Comparison of ENCODE assay signal across 10 cellular contexts in genomic region chr20:36454664-36455427, GRCh38.
DNase-seq lines count a peak whose midpoint lies in the region; ATAC-seq and TF ChIP-seq lines count a peak whose summit lies in the region.
"Had no signal": no experiment of that assay in that cellular context is flagged by ENCODE, and none has a peak within 500 bp of the region (broad histone marks: within the 10 kb centered on the region; RNA-seq: fewer than 3 reads in every experiment).

No MANE protein-coding gene starts in this region.

- peak; percentile 52 for ATAC-seq in RWPE2 (ENCODE audit: low read depth)
- peak; percentile 68 to 92 (median 72) for ATAC-seq in heart left ventricle
- no peak for ATAC-seq in GM18858 (IDR thresholded peaks at IDR 0.05; ENCODE audit: unreplicated experiment)
- no peak for ATAC-seq in HG03280 (IDR thresholded peaks at IDR 0.05; ENCODE audit: unreplicated experiment)

- 16 to 27% (median 18%) methylated on average over 5 to 10 of the region's 10 CpGs for WGBS in heart left ventricle, 4 donors

- H3K4me1 ChIP-seq in RWPE2 (ENCODE audit: insufficient read depth, poor library complexity, severe bottlenecking): no peaks in the 10 kb centered on the region
- peaks cover 0 to 13% (median 9%) of the 10 kb centered on the region in 12 donors for H3K4me1 ChIP-seq in heart left ventricle
- H3K4me1 ChIP-seq in neuron (ENCODE audit: insufficient read depth, low read length): peaks cover 17% of the 10 kb centered on the region

- no peaks in the 10 kb centered on the region for H3K9me3 ChIP-seq in RWPE2 (ENCODE audit: severe bottlenecking)
- H3K9me3 ChIP-seq in heart left ventricle: no peaks in the 10 kb centered on the region
- H3K9me3 ChIP-seq in neuron (ENCODE audit: low read length): no peaks in the 10 kb centered on the region
- H3K9me3 ChIP-seq: neutrophil had no signal

- DNase-seq in A172 (ENCODE audit: low spot score) (peak; percentile 40), RWPE2 (ENCODE audit: low spot score) (no peak), heart left ventricle (peak in 4 of 5 donors; percentile 45 to 56 (median 51)), RPMI8226 (no peak)
- DNase-seq in stimulated activated CD4-positive, alpha-beta T cell treated with anti-CD3 and anti-CD28 coated beads, Interleukin-2, amount 100 ng/mL, for 48 hours: no peak
- DNase-seq: glutamatergic neuron had no signal

- TF ChIP-seq POLR2A in heart left ventricle (IDR thresholded peaks at IDR 0.05): no peak

- no peak overlapping the region for H3K4me3 ChIP-seq in RWPE2 (ENCODE audit: severe bottlenecking)
- H3K4me3 ChIP-seq in heart left ventricle: peak overlapping the region in 2 of 12 donors; percentile 7 to 17
- H3K4me3 ChIP-seq in neuron (ENCODE audit: low read length): no peak overlapping the region

- H3K36me3 ChIP-seq in RWPE2 (ENCODE audit: low read depth) (no peaks in the 10 kb centered on the region), heart left ventricle (no peaks in the 10 kb centered on the region), neuron (ENCODE audit: insufficient read depth, low read length) (no peaks in the 10 kb centered on the region)
- H3K36me3 ChIP-seq: neutrophil had no signal

- H3K27ac ChIP-seq in RWPE2 (ENCODE audit: poor library complexity, severe bottlenecking) (no peak overlapping the region), heart left ventricle (peak overlapping the region in 1 of 12 donors; percentile 13)
- H3K27ac ChIP-seq: neutrophil had no signal

- TF ChIP-seq CTCF in RWPE2 (IDR thresholded peaks at IDR 0.05; ENCODE audit: poor library complexity, severe bottlenecking) (no peak), heart left ventricle (IDR thresholded peaks at IDR 0.05) (no peak)

- H2AFZ ChIP-seq in neuron (ENCODE audit: low read depth, low read length): peak overlapping the region; percentile 3

- intact Hi-C loops in heart left ventricle (cut with DNase I): no loop called here

- H3K27me3 ChIP-seq in RWPE2 (ENCODE audit: insufficient read depth, poor library complexity, severe bottlenecking) (no peaks in the 10 kb centered on the region), heart left ventricle (no peaks in the 10 kb centered on the region), neuron (ENCODE audit: insufficient read depth, low read length) (no peaks in the 10 kb centered on the region)

Comparison
In these comparisons a context has a peak if more than half of its experiments do, and no peak if none do; other contexts are left out.
1. DNase-seq: peak in A172 (single experiment) and heart left ventricle (4 of 5); none in RWPE2 (single experiment), RPMI8226 (single experiment) and stimulated activated CD4-positive, alpha-beta T cell treated with anti-CD3 and anti-CD28 coated beads, Interleukin-2, amount 100 ng/mL, for 48 hours (0 of 2).
2. ATAC-seq: peak in RWPE2 (single experiment) and heart left ventricle (4 of 4); none in GM18858 (single experiment) and HG03280 (single experiment).